ENCODE assay signal across 8 cellular contexts in the genomic region with DNA sequence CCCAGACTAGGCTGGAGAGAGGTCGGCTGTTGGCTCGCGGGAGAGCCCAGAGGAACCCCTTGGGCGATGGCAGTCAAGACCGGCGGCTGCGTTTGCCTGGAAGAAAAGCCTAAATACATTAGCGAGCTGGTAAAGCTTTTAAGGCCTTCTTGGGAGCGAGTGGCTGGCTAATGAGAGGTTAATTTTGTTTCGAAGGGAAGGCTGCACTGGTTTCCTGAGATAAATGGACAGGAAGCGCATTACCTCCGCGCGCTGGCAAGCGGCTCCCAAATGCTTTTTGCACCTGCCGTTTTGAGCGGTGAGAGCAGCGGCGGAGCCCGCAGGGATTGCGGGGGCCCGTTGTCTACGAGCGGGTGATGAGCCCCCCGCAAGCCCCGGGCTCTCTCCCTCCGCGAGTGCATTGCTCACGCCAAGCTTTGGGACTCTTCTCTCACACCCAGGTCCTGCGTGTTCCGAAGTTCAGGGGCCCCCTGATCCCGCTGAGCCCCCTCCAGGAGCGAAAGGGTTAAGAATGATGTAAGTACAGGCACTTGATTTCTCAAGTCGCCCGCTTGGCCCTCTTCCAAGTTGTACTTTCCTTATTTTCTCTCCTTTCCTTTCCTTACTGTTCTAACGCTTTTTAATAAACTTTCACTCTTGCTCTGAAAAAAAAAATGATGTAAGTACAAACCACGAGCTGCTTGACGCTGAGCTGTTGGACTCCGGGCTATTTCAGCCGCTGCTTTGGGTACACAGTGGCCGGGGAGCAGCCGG. TPM values are rescaled to one million over a fixed set of nuclear protein-coding genes. Genes with fewer than 3 reads are reported as not detected.
DNase-seq lines count a peak whose midpoint lies in the region; ATAC-seq and TF ChIP-seq lines count a peak whose summit lies in the region.

No MANE protein-coding gene starts in this region.

- H3K4me1 ChIP-seq in CD8-positive, alpha-beta memory T cell (ENCODE audit: insufficient read depth, low read length), result peaks cover 44% of the 10 kb centered on the region
- peaks cover 27% of the 10 kb centered on the region for H3K4me1 ChIP-seq in HUES64 (ENCODE audit: insufficient read depth, low read length)

- POLR2A ChIA-PET in CD8-positive, alpha-beta memory T cell (lab: Charles Lee), result no interaction called here

- peaks cover 27 to 42% of the 10 kb centered on the region in 2 donors for H3K27me3 Mint-ChIP-seq in CD8-positive, alpha-beta memory T cell

- CTCF ChIA-PET in CD8-positive, alpha-beta memory T cell (lab: Charles Lee), result interaction anchor here (1.0 to 5.1 kb wide), 13 partner anchors 7 to 1540 kb away, joined by 3 to 29 read pairs (median 5); no protein-coding TSS in a partner anchor

- H3K27ac Mint-ChIP-seq in CD8-positive, alpha-beta memory T cell, result peak overlapping the region; percentile 16 to 88 (median 65)

- no peaks in the 10 kb centered on the region for H3K9me3 ChIP-seq in CD8-positive, alpha-beta memory T cell (ENCODE audit: low read length)
- no peaks in the 10 kb centered on the region for H3K9me3 ChIP-seq in HUES64 (ENCODE audit: insufficient read depth, low read depth, low read length)

- no peak for TF ChIP-seq CTCF in cardiac fibroblast (IDR thresholded peaks at IDR 0.05; ENCODE audit: low read depth, low read length)

- ATAC-seq in GM18511 (IDR thresholded peaks at IDR 0.05; ENCODE audit: unreplicated experiment), result no peak

- no peak overlapping the region for H3K27ac ChIP-seq in CD8-positive, alpha-beta memory T cell (ENCODE audit: low read depth, low read length)
- peak overlapping the region; percentile 61; the same call in 1 of the 2 replicates for H3K27ac ChIP-seq in HUES64 (ENCODE audit: low read depth, low read length)
- peak overlapping the region; percentile 62 for H3K27ac ChIP-seq in layer of hippocampus (ENCODE audit: low read depth, low read length)

- in situ Hi-C loops in SK-MEL-5 (cut with HindIII; ENCODE audit: low pct_unique_long_range_greater_than_20kb, low sequenced_read_pairs), result no loop called here

- peak overlapping the region; percentile 72 for H3K9ac ChIP-seq in HUES64 (ENCODE audit: low read depth, low read length)

- peak in 3 of 5 donors; percentile 1 to 46 (median 22) for DNase-seq in CD8-positive, alpha-beta memory T cell
- DNase-seq in SK-MEL-5 (ENCODE audit: low read depth, low spot score), result peak; percentile 41
- DNase-seq in cardiac fibroblast (ENCODE audit: low read depth in 2 of 2), result peak; percentile 66 to 79
- DNase-seq in stimulated activated CD4-positive, alpha-beta T cell treated with anti-CD3 and anti-CD28 coated beads, Interleukin-4, amount 100 ng/mL, for 1 hour, result peak; percentile 20
- DNase-seq in NCI-H526 treated with DMSO at 0.1 percent for 48 hours (lab: John Stamatoyannopoulos, UW), result no peak

- H3K4me3 Mint-ChIP-seq in CD8-positive, alpha-beta memory T cell, result peak overlapping the region; percentile 88 to 99 (median 94)

- H3K4me1 Mint-ChIP-seq in CD8-positive, alpha-beta memory T cell, result peaks cover 49 to 61% (median 59%) of the 10 kb centered on the region in 3 donors

- no peaks in the 10 kb centered on the region for H3K36me3 ChIP-seq in CD8-positive, alpha-beta memory T cell (ENCODE audit: insufficient read depth, low read length)
- 0 out of 2 replicates have a peak, but pooled peaks cover 6% of the 10 kb centered on the region for H3K36me3 ChIP-seq in HUES64 (ENCODE audit: insufficient read depth, low read length)

- H3K4me3 ChIP-seq in CD8-positive, alpha-beta memory T cell (ENCODE audit: low read length), result peak overlapping the region; percentile 73
- H3K4me3 ChIP-seq in HUES64 (ENCODE audit: low read length), result peak overlapping the region; percentile 86
- peak overlapping the region; percentile 72 to 80 for H3K4me3 ChIP-seq in cardiac fibroblast (replicated peaks in 1 of 2; ENCODE audit: low read depth in 2 of 2, low read length in 2 of 2)

- peaks cover 0 to 10% (median 0%) of the 10 kb centered on the region in 5 donors for H3K9me3 Mint-ChIP-seq in CD8-positive, alpha-beta memory T cell

- 1% methylated on average over 42 of the region's 42 CpGs for WGBS in HUES64

- peaks cover 0 to 10% (median 0%) of the 10 kb centered on the region in 3 donors for H3K36me3 Mint-ChIP-seq in CD8-positive, alpha-beta memory T cell

- H3K27me3 ChIP-seq in CD8-positive, alpha-beta memory T cell (ENCODE audit: insufficient read depth, low read length, poor library complexity, severe bottlenecking), result peaks cover 27% of the 10 kb centered on the region
- peaks cover 28% of the 10 kb centered on the region for H3K27me3 ChIP-seq in HUES64 (ENCODE audit: insufficient read depth, low read length)
- H3K27me3 ChIP-seq in layer of hippocampus (ENCODE audit: control insufficient read depth, insufficient read depth, low read length), result no peaks in the 10 kb centered on the region

RNA-seq across cellular contexts. Expression of a gene that starts 3.1 kb away (rescaled TPM):
- total RNA-seq in CD8-positive, alpha-beta memory T cell, result 1 to 10 TPM; 5.1 to 5.2 TPM
- polyA plus RNA-seq in CD8-positive, alpha-beta memory T cell, result 2.1 TPM
- polyA plus RNA-seq in HUES64 (2013, experiment 1 of 2), result 31.0 TPM
- 36.9 TPM for polyA plus RNA-seq in HUES64 (2013, experiment 2 of 2)
- total RNA-seq in SK-MEL-5 (2014; rRNA removed; shearing (Covaris generic)), result 14.9 and 18.3 TPM in 2 replicates
- 26.6 and 32.9 TPM in 2 replicates for polyA plus RNA-seq in SK-MEL-5 (2015; cell fraction: cytosol; rRNA removed)
- 62.9 and 67.4 TPM in 2 replicates for polyA plus RNA-seq in SK-MEL-5 (2015; cell fraction: nucleus; rRNA removed)
